ENCODE assay signal across 11 cellular contexts in genomic region chr17:77454560-77455095, GRCh38.
DNase-seq lines count a peak whose midpoint lies in the region; TF ChIP-seq lines count a peak whose summit lies in the region.
"Had no signal": no experiment of that assay in that cellular context is flagged by ENCODE, and none has a peak within 500 bp of the region (broad histone marks: within the 10 kb centered on the region; RNA-seq: fewer than 3 reads in every experiment).

No MANE protein-coding gene starts in this region.

- no peak overlapping the region for H2BK120ac ChIP-seq in trophoblast cell (ENCODE audit: insufficient read depth, low read length, poor library complexity)

- intact Hi-C loops in lower leg skin (cut with DNase I; ENCODE audit: low total_unique reads), result no loop called here

- no peak overlapping the region for H3K14ac ChIP-seq in trophoblast cell (ENCODE audit: low read length)

- no peaks in the 10 kb centered on the region for H3K9me3 ChIP-seq in trophoblast cell (ENCODE audit: insufficient read depth, low read depth, low read length)

- no peak overlapping the region for H3K4me2 ChIP-seq in trophoblast cell (ENCODE audit: low read length)

- TF ChIP-seq POLR2A in lower leg skin (IDR thresholded peaks at IDR 0.05), result no peak

- no peak overlapping the region for H2AFZ ChIP-seq in trophoblast cell (ENCODE audit: insufficient read depth, low read length, poor library complexity)

- peaks cover 64% of the 10 kb centered on the region for H3K79me2 ChIP-seq in trophoblast cell (ENCODE audit: control insufficient read depth, insufficient read depth, low read length, poor library complexity)

- H3K27ac ChIP-seq in RWPE1 (peak overlapping the region; percentile 98), trophoblast cell (ENCODE audit: low read depth, low read length) (no peak overlapping the region)

- peaks cover 58 to 74% of the 10 kb centered on the region in 2 experiments for H3K4me1 ChIP-seq in trophoblast cell (ENCODE audit: control insufficient read depth in 1 of 2, insufficient read depth in 2 of 2, low read length in 2 of 2)

- H3K4me3 ChIP-seq in epithelial cell of esophagus (ENCODE audit: low read length), result peak overlapping the region; percentile 21
- no peak overlapping the region for H3K4me3 ChIP-seq in trophoblast cell (ENCODE audit: low read depth, low read length)
- no peak overlapping the region for H3K4me3 ChIP-seq in lower leg skin (ENCODE audit: low read depth, poor library complexity, severe bottlenecking)

- H3K36me3 ChIP-seq in trophoblast cell (ENCODE audit: control insufficient read depth in 1 of 2, insufficient read depth in 2 of 2, low read length in 2 of 2), result peaks cover 2 to 5% of the 10 kb centered on the region in 2 experiments

- CTCF ChIA-PET in RWPE1 (lab: Yijun Ruan, JAX), result interaction anchor here (0.6 kb wide), 1 partner anchor 17 kb away, joined by 3 read pairs; no protein-coding TSS in a partner anchor

- TF ChIP-seq CTCF in RWPE1 (conservative IDR thresholded peaks at IDR 0.05; ENCODE audit: low read depth) (no peak), epithelial cell of esophagus (IDR thresholded peaks at IDR 0.05; ENCODE audit: insufficient read depth, low read depth, low read length, missing control alignments) (no peak), lower leg skin (IDR thresholded peaks at IDR 0.05) (no peak)

- H2BK12ac ChIP-seq in trophoblast cell (ENCODE audit: low read length), result peak overlapping the region; percentile 10

- H2BK5ac ChIP-seq in trophoblast cell (ENCODE audit: low read depth, low read length, poor library complexity), result peak overlapping the region; percentile 3

- POLR2A ChIA-PET in RWPE1 (lab: Yijun Ruan, JAX; ENCODE audit: low non-redundant PET), result no interaction called here

- H3K18ac ChIP-seq in trophoblast cell (ENCODE audit: low read length), result peak overlapping the region; percentile 19

- H3K27me3 ChIP-seq in trophoblast cell (ENCODE audit: insufficient read depth, low read length), result no peaks in the 10 kb centered on the region

- peak overlapping the region; percentile 72 for H3K4ac ChIP-seq in trophoblast cell (ENCODE audit: low read depth, low read length)

- peaks cover 46% of the 10 kb centered on the region for H3K79me1 ChIP-seq in trophoblast cell (ENCODE audit: low read length)

- no peak overlapping the region for H3K9ac ChIP-seq in trophoblast cell (ENCODE audit: low read length)

- H2AK5ac ChIP-seq in trophoblast cell (ENCODE audit: low read length), result peak overlapping the region; percentile 15

- DNase-seq in ELF-1 (ENCODE audit: low read depth, low spot score) (peak; percentile 84), RWPE1 (ENCODE audit: low spot score) (no peak), epithelial cell of esophagus (ENCODE audit: low read depth) (no peak), trophoblast cell (no peak), lower leg skin (ENCODE audit: low spot score in 2 of 2) (no peak), RPMI8226 (no peak), NCI-H187 (lab: John Stamatoyannopoulos, UW) (no peak)
- no peak for DNase-seq in activated CD8-positive, alpha-beta memory T cell treated with anti-CD3 and anti-CD28 coated beads for 24 hours
- DNase-seq: activated CD4-positive, alpha-beta T cell treated with anti-CD3 and anti-CD28 coated beads, Interleukin-2, amount 50 U/mL, for 1 hour; GDM1; NCI-H2029 treated with DMSO at 0.1 percent for 48 hours had no signal

- H4K91ac ChIP-seq in trophoblast cell (ENCODE audit: low read depth, low read length), result no peak overlapping the region

- H3K23ac ChIP-seq in trophoblast cell (ENCODE audit: low read length), result no peak overlapping the region

- no peak overlapping the region for H4K8ac ChIP-seq in trophoblast cell (ENCODE audit: low read depth, low read length)

- no CpG with 5 or more reads among the region's 17 CpGs for WGBS in trophoblast cell (ENCODE audit: extremely low coverage, insufficient coverage, insufficient read length)
- WGBS in lower leg skin, 2 donors, result 29 to 50% methylated on average over 16 to 17 of the region's 17 CpGs

- no peak overlapping the region for H4K12ac ChIP-seq in trophoblast cell (ENCODE audit: low read depth, low read length)
